Comparison of ENCODE assay signal across 14 cellular contexts in genomic region chr12:49665384-49665783, GRCh38. TPM values are rescaled to one million over a fixed set of nuclear protein-coding genes. Genes with fewer than 3 reads are reported as not detected.
DNase-seq lines count a peak whose midpoint lies in the region; ATAC-seq and TF ChIP-seq lines count a peak whose summit lies in the region.
"Had no signal": no experiment of that assay in that cellular context is flagged by ENCODE, and none has a peak within 500 bp of the region (broad histone marks: within the 10 kb centered on the region; RNA-seq: fewer than 3 reads in every experiment).

No MANE protein-coding gene starts in this region.

- no peak overlapping the region for H3K4me3 Mint-ChIP-seq in HFFc6
- H3K4me3 Mint-ChIP-seq in naive thymus-derived CD8-positive, alpha-beta T cell, result peak overlapping the region in 5 of 10 donors; percentile 14 to 78 (median 54)
- H3K4me3 Mint-ChIP-seq in Caco-2 (ENCODE audit: unreplicated experiment), result no peak overlapping the region

- H3K27me3 ChIP-seq in BLaER1 treated with 17β-estradiol and CSF1 and Interleukin-3, amounts not matched to agents 10 nM and 100 nM, result no peaks in the 10 kb centered on the region
- H3K27me3 ChIP-seq in Caco-2 (replicated peaks; ENCODE audit: control insufficient read depth, insufficient read depth, low read length), result no peaks in the 10 kb centered on the region; the same call in 1 of the 2 replicates

- in situ Hi-C loops in astrocyte of the spinal cord (cut with HindIII; ENCODE audit: low sequenced_read_pairs), result no loop called here

- no peaks in the 10 kb centered on the region for H4K20me1 ChIP-seq in BLaER1 treated with 17β-estradiol and CSF1 and Interleukin-3, amounts not matched to agents 10 nM and 100 nM

- H3K4me3 ChIP-seq in BLaER1 treated with 17β-estradiol and CSF1 and Interleukin-3, amounts not matched to agents 10 nM and 100 nM, result no peak overlapping the region; a peak in 1 of 20 replicates
- no peak overlapping the region for H3K4me3 ChIP-seq in astrocyte of the spinal cord (ENCODE audit: low read depth, low read length)
- H3K4me3 ChIP-seq in Caco-2 (ENCODE audit: low read depth, low read length), result no peak overlapping the region
- H3K4me3 ChIP-seq: K562, PC-9 had no signal

- TF ChIP-seq CTCF in HFFc6 (IDR thresholded peaks at IDR 0.05) (no peak), astrocyte of the spinal cord (IDR thresholded peaks at IDR 0.05; ENCODE audit: low read depth, low read length) (no peak), Caco-2 (IDR thresholded peaks at IDR 0.05; ENCODE audit: insufficient read depth in 1 of 2, low read depth in 1 of 2, low read length in 1 of 2, severe bottlenecking in 1 of 2, unreplicated experiment in 1 of 2) (no peak)

- H3K4me1 Mint-ChIP-seq in HFFc6 (ENCODE audit: low read depth) (peaks cover 54% of the 10 kb centered on the region), Caco-2 (ENCODE audit: low read depth, unreplicated experiment) (peaks cover 7% of the 10 kb centered on the region)
- H3K4me1 Mint-ChIP-seq in naive thymus-derived CD8-positive, alpha-beta T cell, result peaks cover 66 to 97% (median 94%) of the 10 kb centered on the region in 4 donors

- no peak for DNase-seq in HFFc6
- DNase-seq in astrocyte of the spinal cord (ENCODE audit: low read depth, low spot score), result peak; percentile 70
- no peak for DNase-seq in naive thymus-derived CD8-positive, alpha-beta T cell
- no peak for DNase-seq in left colon
- no peak for DNase-seq in CD1c-positive myeloid dendritic cell (ENCODE audit: extremely low spot score)
- DNase-seq in Caco-2, result no peak
- DNase-seq: activated gamma-delta T cell treated with Interleukin-2 at 50 U/mL for 16 hours; effector CD8-positive, alpha-beta T cell; NCI-H2171; PC-9 had no signal

- intact Hi-C loops in left colon (cut with DNase I, micrococcal nuclease), result no loop called here
- intact Hi-C loops in Caco-2 (cut with micrococcal nuclease; ENCODE audit: unreplicated experiment), result no loop called here

- peak overlapping the region in 10 of 11 experiments; percentile 91 to 100 (median 98); a peak in 20 of 22 replicates for H3K27ac ChIP-seq in BLaER1 treated with 17β-estradiol and CSF1 and Interleukin-3, amounts not matched to agents 10 nM and 100 nM
- H3K27ac ChIP-seq: PC-9 had no signal

- peaks cover 85 to 100% (median 99%) of the 10 kb centered on the region in 10 experiments for H3K4me1 ChIP-seq in BLaER1 treated with 17β-estradiol and CSF1 and Interleukin-3, amounts not matched to agents 10 nM and 100 nM
- no peaks in the 10 kb centered on the region for H3K4me1 ChIP-seq in Caco-2

- H3K27me3 Mint-ChIP-seq in HFFc6 (ENCODE audit: insufficient read depth) (peaks cover 2% of the 10 kb centered on the region), Caco-2 (ENCODE audit: insufficient read depth, unreplicated experiment) (no peaks in the 10 kb centered on the region)
- no peaks in the 10 kb centered on the region for H3K27me3 Mint-ChIP-seq in naive thymus-derived CD8-positive, alpha-beta T cell

- no peaks in the 10 kb centered on the region for H3K9me3 Mint-ChIP-seq in HFFc6
- H3K9me3 Mint-ChIP-seq in naive thymus-derived CD8-positive, alpha-beta T cell, result peaks cover 0 to 3% (median 0%) of the 10 kb centered on the region in 9 donors
- H3K9me3 Mint-ChIP-seq in Caco-2 (ENCODE audit: unreplicated experiment), result no peaks in the 10 kb centered on the region

- CTCF ChIA-PET in Caco-2 (lab: Charles Lee), result interaction anchor here (0.7 kb wide), 1 partner anchor 82 kb away, joined by 3 read pairs; no protein-coding TSS in a partner anchor

- H3K36me3 ChIP-seq in BLaER1 treated with 17β-estradiol and CSF1 and Interleukin-3, amounts not matched to agents 10 nM and 100 nM, result peaks cover 0 to 13% (median 5%) of the 10 kb centered on the region in 11 experiments; a peak in 13 of 22 replicates
- no peaks in the 10 kb centered on the region; the same call in none of the 2 replicates for H3K36me3 ChIP-seq in Caco-2 (ENCODE audit: control insufficient read depth, insufficient read depth, low read length)

- ATAC-seq in naive thymus-derived CD8-positive, alpha-beta T cell, result no peak
- ATAC-seq in left colon (no peak), GM18858 (IDR thresholded peaks at IDR 0.05; ENCODE audit: unreplicated experiment) (no peak)
- ATAC-seq: K562, sciatic nerve had no signal

- peak overlapping the region in 6 of 11 experiments; percentile 78 to 94 (median 88); a peak in 11 of 22 replicates for H3K9ac ChIP-seq in BLaER1 treated with 17β-estradiol and CSF1 and Interleukin-3, amounts not matched to agents 10 nM and 100 nM

- no peaks in the 10 kb centered on the region for H3K9me3 ChIP-seq in BLaER1 treated with 17β-estradiol and CSF1 and Interleukin-3, amounts not matched to agents 10 nM and 100 nM (replicated peaks in 1 of 11)
- H3K9me3 ChIP-seq in Caco-2, result no peaks in the 10 kb centered on the region

- peak overlapping the region; percentile 81 to 99 (median 93) for H3K4me2 ChIP-seq in BLaER1 treated with 17β-estradiol and CSF1 and Interleukin-3, amounts not matched to agents 10 nM and 100 nM
- H3K4me2 ChIP-seq: PC-9 had no signal

- no TSS peak for BruUV-seq in Caco-2 (replicated peaks; lab: Mats Ljungman, UMichigan)

- POLR2A ChIA-PET in naive thymus-derived CD8-positive, alpha-beta T cell (lab: Charles Lee), result interaction anchor here (0.5 to 9.7 kb wide), 6 partner anchors 8 to 76 kb away, joined by 3 to 81 read pairs (median 3); partner anchors contain the start of genes FMNL3 and TMBIM6
- POLR2A ChIA-PET in Caco-2 (lab: Charles Lee), result no interaction called here

- peak overlapping the region; percentile 93 for H3K27ac Mint-ChIP-seq in HFFc6
- H3K27ac Mint-ChIP-seq in naive thymus-derived CD8-positive, alpha-beta T cell, result peak overlapping the region; percentile 31 to 99 (median 92)
- H3K27ac Mint-ChIP-seq in Caco-2 (ENCODE audit: unreplicated experiment), result no peak overlapping the region

- peaks cover 6% of the 10 kb centered on the region for H3K36me3 Mint-ChIP-seq in HFFc6 (ENCODE audit: low read depth)
- peaks cover 6 to 23% (median 18%) of the 10 kb centered on the region in 3 donors for H3K36me3 Mint-ChIP-seq in naive thymus-derived CD8-positive, alpha-beta T cell
- H3K36me3 Mint-ChIP-seq in Caco-2 (ENCODE audit: insufficient read depth, unreplicated experiment), result peaks cover 5% of the 10 kb centered on the region

RNA-seq across cellular contexts. Expression of gene FMNL3, which starts 41.8 kb away (rescaled TPM):
- total RNA-seq in HFFc6 (2021; fragmentation: NEBNext Ultra II Directional; extraction: Animal tissue kit (Norgen Biotek cat#: 25700)), result 10 to 100 TPM; 15.8 to 21.8 (median 19.5) TPM
- 10 to 100 TPM; 34.4 to 36.5 TPM for total RNA-seq in naive thymus-derived CD8-positive, alpha-beta T cell
- 10 to 100 TPM in 1 of 3 donors, 1 to 10 TPM in 2; 7.6 to 12.1 (median 8.4) TPM for polyA plus RNA-seq in naive thymus-derived CD8-positive, alpha-beta T cell
- total RNA-seq in left colon (1 to 10 TPM; 2.9 to 8.0 TPM), Caco-2 (2022) (9.2 and 10.7 TPM in 2 replicates)

RNA-seq across cellular contexts. Expression of gene PRPF40B, which starts 42.0 kb away (rescaled TPM):
- 10 to 100 TPM; 10.3 to 11.9 (median 11.2) TPM for total RNA-seq in HFFc6 (2021; fragmentation: NEBNext Ultra II Directional; extraction: Animal tissue kit (Norgen Biotek cat#: 25700))
- total RNA-seq in naive thymus-derived CD8-positive, alpha-beta T cell, result 10 to 100 TPM; 13.6 to 16.7 TPM
- polyA plus RNA-seq in naive thymus-derived CD8-positive, alpha-beta T cell, result 1 to 10 TPM; 1.5 to 4.0 (median 2.3) TPM
- total RNA-seq in left colon, result 10 to 100 TPM; 12.6 to 13.6 TPM
- total RNA-seq in Caco-2 (2022), result 33.3 and 33.4 TPM in 2 replicates

RNA-seq across cellular contexts. Expression of gene FAM186B, which starts 59.9 kb away (rescaled TPM):
- under 1 TPM; 0.21 to 0.46 (median 0.31) TPM for total RNA-seq in HFFc6 (2021; fragmentation: NEBNext Ultra II Directional; extraction: Animal tissue kit (Norgen Biotek cat#: 25700))
- total RNA-seq in naive thymus-derived CD8-positive, alpha-beta T cell, result under 1 TPM; 0.31 to 0.33 TPM
- under 1 TPM in 1 of 3 donors, not detected in 2; 0.14 TPM for polyA plus RNA-seq in naive thymus-derived CD8-positive, alpha-beta T cell
- total RNA-seq in left colon (under 1 TPM; 0.25 to 0.31 TPM), Caco-2 (2022) (1.4 and 2.2 TPM in 2 replicates)
